ENCODE assay signal across 9 cellular contexts in the genomic region with DNA sequence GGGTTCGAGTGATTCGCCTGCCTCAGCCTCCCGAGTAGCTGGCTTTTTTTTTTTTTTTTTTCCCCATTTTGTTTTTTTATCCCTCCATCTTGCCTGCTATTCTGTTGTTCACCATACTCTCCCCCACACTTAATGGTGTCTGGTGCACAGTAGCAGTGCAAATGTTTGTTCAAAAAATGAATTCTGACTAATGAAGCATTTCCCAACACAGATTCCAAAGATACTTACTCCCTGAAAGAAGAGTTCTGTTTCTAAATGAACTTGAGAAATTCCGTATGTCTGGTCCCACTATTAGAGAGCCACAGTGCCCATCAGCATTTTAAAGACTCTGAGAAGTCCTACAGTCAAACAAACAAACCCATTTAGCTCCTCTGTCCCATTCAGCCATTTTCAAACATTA. TPM values are rescaled to one million over a fixed set of nuclear protein-coding genes. Genes with fewer than 3 reads are reported as not detected.
DNase-seq lines count a peak whose midpoint lies in the region; ATAC-seq and TF ChIP-seq lines count a peak whose summit lies in the region.
"Had no signal": no experiment of that assay in that cellular context is flagged by ENCODE, and none has a peak within 500 bp of the region (broad histone marks: within the 10 kb centered on the region; RNA-seq: fewer than 3 reads in every experiment).

No MANE protein-coding gene starts in this region.

- H3K79me1 ChIP-seq in mesendoderm (ENCODE audit: low read length) (peaks cover 14% of the 10 kb centered on the region), neuronal stem cell (ENCODE audit: low read depth, low read length) (no peaks in the 10 kb centered on the region)

- peaks cover 66% of the 10 kb centered on the region for H3K36me3 Mint-ChIP-seq in brain

- peak overlapping the region; percentile 38 for H3K56ac ChIP-seq in mesendoderm (ENCODE audit: low read length)

- H3K27ac Mint-ChIP-seq in brain = peak overlapping the region in 4 of 5 experiments; percentile 45 to 93 (median 80)

- peak; percentile 38 for DNase-seq in AG08395 (ENCODE audit: low spot score)
- DNase-seq in mesendoderm = no peak
- no peak for DNase-seq in neuronal stem cell (ENCODE audit: low spot score)
- no peak for DNase-seq in NCI-H2196 treated with DMSO at 0.1 percent for 48 hours (lab: John Stamatoyannopoulos, UW; ENCODE audit: unreplicated experiment)
- DNase-seq: DMS53 had no signal

- 91% methylated on average over 4 of the region's 4 CpGs for WGBS in HUES64
- no CpG with 5 or more reads among the region's 4 CpGs for WGBS in mesendoderm (ENCODE audit: extremely low coverage, insufficient coverage, low lambda C conversion rate)
- no CpG with 5 or more reads among the region's 4 CpGs for WGBS in neuronal stem cell (ENCODE audit: extremely low coverage in 2 of 2, insufficient read length in 2 of 2, insufficient replicate concordance in 1 of 2), 2 donors

- peaks cover 59% of the 10 kb centered on the region for H3K4me1 Mint-ChIP-seq in brain

- peaks cover 23% of the 10 kb centered on the region for H3K4me1 ChIP-seq in HUES64 (ENCODE audit: insufficient read depth, low read length)
- peaks cover 2% of the 10 kb centered on the region for H3K4me1 ChIP-seq in mesendoderm (ENCODE audit: control insufficient read depth, low read depth, low read length)
- H3K4me1 ChIP-seq in neuronal stem cell (ENCODE audit: control insufficient read depth in 2 of 2, insufficient read depth in 1 of 2, low read depth in 1 of 2, low read length in 2 of 2) = no peaks in the 10 kb centered on the region

- H2BK120ac ChIP-seq in mesendoderm (ENCODE audit: low read depth, low read length) (peak overlapping the region; percentile 94), neuronal stem cell (ENCODE audit: low read depth, low read length) (no peak overlapping the region)

- H3K14ac ChIP-seq in neuronal stem cell (ENCODE audit: low read length) = no peak overlapping the region

- no peak overlapping the region for H4K91ac ChIP-seq in neuronal stem cell (ENCODE audit: low read depth, low read length, poor library complexity)

- H3K9me3 Mint-ChIP-seq in brain = no peaks in the 10 kb centered on the region

- no peak overlapping the region for H4K8ac ChIP-seq in mesendoderm (ENCODE audit: low read depth, low read length)
- no peak overlapping the region for H4K8ac ChIP-seq in neuronal stem cell (ENCODE audit: low read depth, low read length)

- no peak overlapping the region for H3K4me2 ChIP-seq in mesendoderm (ENCODE audit: low read length)
- H3K4me2 ChIP-seq in neuronal stem cell (ENCODE audit: insufficient read depth, low read length, poor library complexity, severe bottlenecking) = no peak overlapping the region

- ATAC-seq in HG03460 (IDR thresholded peaks at IDR 0.05; ENCODE audit: unreplicated experiment) (no peak), GM18873 (IDR thresholded peaks at IDR 0.05; ENCODE audit: low FRiP score, unreplicated experiment) (no peak)

- no peak for TF ChIP-seq CTCF in brain (conservative IDR thresholded peaks at IDR 0.05)

- H3K27me3 ChIP-seq in HUES64 (ENCODE audit: insufficient read depth, low read length) = no peaks in the 10 kb centered on the region
- H3K27me3 ChIP-seq in mesendoderm (ENCODE audit: insufficient read depth, low read length, poor library complexity) = no peaks in the 10 kb centered on the region
- H3K27me3 ChIP-seq in neuronal stem cell (ENCODE audit: control insufficient read depth in 3 of 3, insufficient read depth in 3 of 3, low read depth in 1 of 3, low read length in 3 of 3) = no peaks in the 10 kb centered on the region

- H3K4me3 ChIP-seq in HUES64 (ENCODE audit: low read length) (no peak overlapping the region), mesendoderm (ENCODE audit: low read length) (no peak overlapping the region), neuronal stem cell (ENCODE audit: low read length in 2 of 2) (no peak overlapping the region)

- no peak overlapping the region for H2AFZ ChIP-seq in neuronal stem cell (ENCODE audit: low read length)

- peak overlapping the region in 2 of 5 experiments; percentile 11 to 20 for H3K4me3 Mint-ChIP-seq in brain

- H3K18ac ChIP-seq in mesendoderm (ENCODE audit: low read length) (peak overlapping the region; percentile 88), neuronal stem cell (ENCODE audit: low read length) (no peak overlapping the region)

- H3K9me3 ChIP-seq in HUES64 (ENCODE audit: insufficient read depth, low read depth, low read length) (no peaks in the 10 kb centered on the region), neuronal stem cell (replicated peaks in 1 of 2; ENCODE audit: control insufficient read depth in 2 of 2, insufficient read depth in 1 of 2, low read depth in 1 of 2, low read length in 2 of 2) (no peaks in the 10 kb centered on the region)

- peaks cover 11% of the 10 kb centered on the region for H3K79me2 ChIP-seq in mesendoderm (ENCODE audit: control insufficient read depth, insufficient read depth, low read length)

- H2BK12ac ChIP-seq in neuronal stem cell (ENCODE audit: low read length) = no peak overlapping the region

- H3K9ac ChIP-seq in HUES64 (ENCODE audit: low read depth, low read length) = peak overlapping the region; percentile 63
- H3K9ac ChIP-seq in mesendoderm (ENCODE audit: low read length) = no peak overlapping the region
- no peak overlapping the region for H3K9ac ChIP-seq in neuronal stem cell (ENCODE audit: low read depth, low read length, poor library complexity)

- no peaks in the 10 kb centered on the region for H3K27me3 Mint-ChIP-seq in brain

- peak overlapping the region; percentile 73 for H3K27ac ChIP-seq in HUES64 (ENCODE audit: low read depth, low read length)
- peak overlapping the region; percentile 3 for H3K27ac ChIP-seq in mesendoderm (ENCODE audit: low read depth, low read length)
- no peak overlapping the region for H3K27ac ChIP-seq in neuronal stem cell (replicated peaks; ENCODE audit: low read length)

- H2BK5ac ChIP-seq in mesendoderm (ENCODE audit: low read length) (no peak overlapping the region), neuronal stem cell (ENCODE audit: low read length) (no peak overlapping the region)

- H3K4ac ChIP-seq in mesendoderm (ENCODE audit: low read depth, low read length) = peak overlapping the region; percentile 48
- H3K4ac ChIP-seq in neuronal stem cell (ENCODE audit: low read length) = no peak overlapping the region

- H3K23ac ChIP-seq in mesendoderm (ENCODE audit: low read length) = no peak overlapping the region
- H3K23ac ChIP-seq in neuronal stem cell (ENCODE audit: low read depth, low read length, poor library complexity) = no peak overlapping the region

- H4K5ac ChIP-seq in mesendoderm (ENCODE audit: low read length) = no peak overlapping the region

- H2BK15ac ChIP-seq in mesendoderm (replicated peaks; ENCODE audit: low read depth) (no peak overlapping the region), neuronal stem cell (ENCODE audit: low read length) (no peak overlapping the region)

- no peak overlapping the region for H2AK5ac ChIP-seq in mesendoderm (ENCODE audit: low read length)
- no peak overlapping the region for H2AK5ac ChIP-seq in neuronal stem cell (ENCODE audit: low read depth, low read length)

- H3K36me3 ChIP-seq in HUES64 (ENCODE audit: insufficient read depth, low read length) (peaks cover 28% of the 10 kb centered on the region), mesendoderm (ENCODE audit: control insufficient read depth, insufficient read depth, low read length) (peaks cover 2% of the 10 kb centered on the region), neuronal stem cell (replicated peaks in 1 of 2; ENCODE audit: control insufficient read depth in 2 of 2, insufficient read depth in 2 of 2, low read length in 2 of 2) (peaks cover 1 to 91% of the 10 kb centered on the region in 2 donors)

RNA-seq across cellular contexts. Expression of a gene that starts 9.5 kb away (rescaled TPM):
- polyA plus RNA-seq in HUES64 (2013, experiment 1 of 2) = 4.7 TPM
- 6.1 TPM for polyA plus RNA-seq in HUES64 (2013, experiment 2 of 2)
- polyA plus RNA-seq in brain (ENCODE audit: insufficient read depth, low read depth, low replicate concordance) = 1.4 TPM
- polyA plus RNA-seq in mesendoderm (2013, experiment 1 of 2) = 4.2 TPM
- 4.4 TPM for polyA plus RNA-seq in mesendoderm (2013, experiment 2 of 2)
- polyA plus RNA-seq in neuronal stem cell (2013, experiment 1 of 2) = 7.8 TPM
- 8.3 TPM for polyA plus RNA-seq in neuronal stem cell (2013, experiment 2 of 2)
